ENCODE assay signal across 27 cellular contexts in genomic region chr12:117967043-117967442, GRCh38. TPM values are rescaled to one million over a fixed set of nuclear protein-coding genes. Genes with fewer than 3 reads are reported as not detected.
DNase-seq lines count a peak whose midpoint lies in the region; ATAC-seq and TF ChIP-seq lines count a peak whose summit lies in the region.
"Had no signal": no experiment of that assay in that cellular context is flagged by ENCODE, and none has a peak within 500 bp of the region (broad histone marks: within the 10 kb centered on the region; RNA-seq: fewer than 3 reads in every experiment).

No MANE protein-coding gene starts in this region.

- H3K4me2 ChIP-seq in PC-3 (ENCODE audit: low read length) = peak overlapping the region; percentile 94
- H3K4me2 ChIP-seq in smooth muscle cell = no peak overlapping the region

- TF ChIP-seq CTCF in natural killer cell (IDR thresholded peaks at IDR 0.05) = no peak
- no peak for TF ChIP-seq CTCF in PC-3 (conservative IDR thresholded peaks at IDR 0.05; ENCODE audit: low read depth, low read length)
- TF ChIP-seq CTCF in smooth muscle cell (IDR thresholded peaks at IDR 0.05; ENCODE audit: borderline replicate concordance, insufficient read depth, poor library complexity, severe bottlenecking) = no peak
- TF ChIP-seq CTCF in testis (IDR thresholded peaks at IDR 0.05) = no peak

- H3K36me3 ChIP-seq in PC-3 (ENCODE audit: low read depth, low read length) = no peaks in the 10 kb centered on the region
- H3K36me3 ChIP-seq in iPS-18a (ENCODE audit: control insufficient read depth, low read depth, low read length) = no peaks in the 10 kb centered on the region
- no peaks in the 10 kb centered on the region for H3K36me3 ChIP-seq in smooth muscle cell (ENCODE audit: low read depth)
- no peaks in the 10 kb centered on the region for H3K36me3 ChIP-seq in testis (ENCODE audit: low read depth, missing control alignments)
- H3K36me3 ChIP-seq: heart left ventricle, ovary had no signal

- H3K27me3 Mint-ChIP-seq in natural killer cell (ENCODE audit: low read depth in 2 of 2) = peaks cover 49 to 54% of the 10 kb centered on the region in 2 donors
- H3K27me3 Mint-ChIP-seq in natural killer cell treated with Interleukin-12 subunit alpha and Interleukin-12 subunit beta and Interleukin-15 and Interleukin-18, amount 100 ng/mL, for 72 hours = peaks cover 46 to 69% of the 10 kb centered on the region in 2 donors

- H3K9me3 ChIP-seq in PC-3 (ENCODE audit: low read length) (peaks cover 4% of the 10 kb centered on the region; the same call in 1 of the 2 replicates), iPS-18a (ENCODE audit: control insufficient read depth, low read depth, low read length) (no peaks in the 10 kb centered on the region), smooth muscle cell (replicated peaks; ENCODE audit: low read depth) (no peaks in the 10 kb centered on the region), testis (no peaks in the 10 kb centered on the region)
- H3K9me3 ChIP-seq: ovary had no signal

- H3K4me3 Mint-ChIP-seq in natural killer cell = peak overlapping the region; percentile 15
- no peak overlapping the region for H3K4me3 Mint-ChIP-seq in natural killer cell treated with Interleukin-12 subunit alpha and Interleukin-12 subunit beta and Interleukin-15 and Interleukin-18, amount 100 ng/mL, for 72 hours
- H3K4me3 Mint-ChIP-seq: activated B cell treated with CpG ODN at 0.5 μM for 24 hours; activated CD8-positive, alpha-beta T cell treated with anti-CD3 and anti-CD28 coated beads for 36 hours; memory B cell had no signal

- H3K27me3 ChIP-seq in PC-3 (ENCODE audit: low read length) = no peaks in the 10 kb centered on the region
- H3K27me3 ChIP-seq in iPS-18a (ENCODE audit: control insufficient read depth, insufficient read depth, low read length) = peaks cover 30% of the 10 kb centered on the region
- H3K27me3 ChIP-seq in smooth muscle cell (ENCODE audit: low read depth) = peaks cover 59% of the 10 kb centered on the region
- no peaks in the 10 kb centered on the region for H3K27me3 ChIP-seq in testis
- H3K27me3 ChIP-seq: ovary had no signal

- BruUV-seq in PC-3 (replicated peaks; lab: Mats Ljungman, UMichigan) = no TSS peak

- H3K4me3 ChIP-seq in PC-3 (ENCODE audit: low read length) = peak overlapping the region; percentile 89; the same call in 1 of the 2 replicates
- H3K4me3 ChIP-seq in iPS-18a (ENCODE audit: low read length) = peak overlapping the region; percentile 80
- no peak overlapping the region for H3K4me3 ChIP-seq in smooth muscle cell
- no peak overlapping the region for H3K4me3 ChIP-seq in testis
- H3K4me3 ChIP-seq: heart left ventricle, ovary had no signal

- H3K9ac ChIP-seq in PC-3 (ENCODE audit: low read length) = no peak overlapping the region
- H3K9ac ChIP-seq in iPS-18a (ENCODE audit: low read length) = no peak overlapping the region
- no peak overlapping the region for H3K9ac ChIP-seq in smooth muscle cell (ENCODE audit: low read depth)

- no peaks in the 10 kb centered on the region for H3K9me3 Mint-ChIP-seq in natural killer cell
- H3K9me3 Mint-ChIP-seq in natural killer cell treated with Interleukin-12 subunit alpha and Interleukin-12 subunit beta and Interleukin-15 and Interleukin-18, amount 100 ng/mL, for 72 hours = peaks cover 1% of the 10 kb centered on the region

- TF ChIP-seq POLR2A in testis (IDR thresholded peaks at IDR 0.05) = no peak

- H2AFZ ChIP-seq in PC-3 (ENCODE audit: low read length) (no peak overlapping the region), smooth muscle cell (ENCODE audit: low read depth) (no peak overlapping the region)

- H3K36me3 Mint-ChIP-seq in natural killer cell = peaks cover 11% of the 10 kb centered on the region
- peaks cover 5% of the 10 kb centered on the region for H3K36me3 Mint-ChIP-seq in natural killer cell treated with Interleukin-12 subunit alpha and Interleukin-12 subunit beta and Interleukin-15 and Interleukin-18, amount 100 ng/mL, for 72 hours

- 70% methylated on average over 4 of the region's 4 CpGs for WGBS in smooth muscle cell (ENCODE audit: low lambda C conversion rate)
- 26 to 34% methylated on average over 4 of the region's 4 CpGs for WGBS in testis, 2 donors

- ATAC-seq in natural killer cell (no peak), PC-3 (no peak), left colon (no peak)
- no peak for ATAC-seq in natural killer cell treated with Interleukin-12 subunit alpha and Interleukin-12 subunit beta and Interleukin-15 and Interleukin-18, amount 100 ng/mL, for 72 hours
- ATAC-seq: activated CD8-positive, alpha-beta T cell treated with anti-CD3 and anti-CD28 coated beads for 36 hours; activated naive CD4-positive, alpha-beta T cell treated with anti-CD3 and anti-CD28 coated beads, Interleukin-2, amount 50 U/mL, for 72 hours; heart left ventricle; left cardiac atrium; right cardiac atrium had no signal

- H3K27ac ChIP-seq in PC-3 (ENCODE audit: low read length) (no peak overlapping the region), iPS-18a (ENCODE audit: low read length) (no peak overlapping the region), smooth muscle cell (ENCODE audit: low read depth) (no peak overlapping the region), testis (no peak overlapping the region)
- H3K27ac ChIP-seq: heart left ventricle, HL-60, ovary had no signal

- H3K4me1 ChIP-seq in PC-3 (ENCODE audit: insufficient read depth, low read length) = peaks cover 24% of the 10 kb centered on the region
- H3K4me1 ChIP-seq in iPS-18a (ENCODE audit: control insufficient read depth, low read depth, low read length) = peaks cover 9% of the 10 kb centered on the region
- H3K4me1 ChIP-seq in smooth muscle cell (ENCODE audit: low read depth) = peaks cover 4% of the 10 kb centered on the region
- no peaks in the 10 kb centered on the region for H3K4me1 ChIP-seq in testis

- CTCF ChIA-PET in PC-3 (lab: Charles Lee) = no interaction called here

- H3K9me2 ChIP-seq in PC-3 (replicated peaks; ENCODE audit: low read length) = no peaks in the 10 kb centered on the region

- POLR2A ChIA-PET in PC-3 (lab: Charles Lee; ENCODE audit: unreplicated experiment) = no interaction called here

- no peak overlapping the region for H3K27ac Mint-ChIP-seq in natural killer cell
- no peak overlapping the region for H3K27ac Mint-ChIP-seq in natural killer cell treated with Interleukin-12 subunit alpha and Interleukin-12 subunit beta and Interleukin-15 and Interleukin-18, amount 100 ng/mL, for 72 hours
- H3K27ac Mint-ChIP-seq: activated B cell treated with CpG ODN at 0.5 μM for 24 hours; activated CD8-positive, alpha-beta T cell treated with anti-CD3 and anti-CD28 coated beads for 36 hours; activated naive CD4-positive, alpha-beta T cell treated with anti-CD3 and anti-CD28 coated beads, Interleukin-2, amount 50 U/mL, for 72 hours; CD14-positive monocyte; memory B cell had no signal

- H4K20me1 ChIP-seq in PC-3 (ENCODE audit: low read length) = no peaks in the 10 kb centered on the region
- H4K20me1 ChIP-seq in smooth muscle cell (ENCODE audit: low read depth) = no peaks in the 10 kb centered on the region

- no peak for DNase-seq in natural killer cell
- no peak for DNase-seq in natural killer cell treated with Interleukin-12 subunit alpha and Interleukin-12 subunit beta and Interleukin-15 and Interleukin-18, amount 100 ng/mL, for 72 hours (ENCODE audit: low spot score)
- DNase-seq in PC-3 = no peak
- no peak for DNase-seq in left colon
- DNase-seq in smooth muscle cell (lab: John Stamatoyannopoulos, UW; ENCODE audit: unreplicated experiment) = no peak
- no peak for DNase-seq in testis
- DNase-seq: activated B cell treated with CpG ODN at 0.5 μM for 24 hours; activated CD8-positive, alpha-beta T cell treated with anti-CD3 and anti-CD28 coated beads for 36 hours; erythroblast; HCEC 1CT; heart left ventricle; left cardiac atrium; NCI-H1694; NCI-H82; OCI-M1; ovary; right cardiac atrium; SHP77 treated with DMSO at 0.1 percent for 48 hours; stimulated activated CD4-positive, alpha-beta T cell treated with anti-CD3 and anti-CD28 coated beads, Interleukin-12 subunit alpha, Interleukin-12 subunit beta, amount 100 ng/mL, for 4 hours; stimulated activated CD4-positive, alpha-beta T cell treated with anti-CD3 and anti-CD28 coated beads, Interleukin-4, amount 100 ng/mL, for 24 hours; stimulated activated naive CD4-positive, alpha-beta T cell had no signal

- H3F3A ChIP-seq in PC-3 (ENCODE audit: low read length, unreplicated experiment) = no peaks in the 10 kb centered on the region
- H3F3A ChIP-seq in smooth muscle cell (ENCODE audit: low read depth) = no peaks in the 10 kb centered on the region

- intact Hi-C loops in natural killer cell (cut with micrococcal nuclease) (no loop called here), PC-3 (cut with micrococcal nuclease) (loop anchor here (5.0 kb wide), 2 partner anchors 65 to 110 kb away; no protein-coding TSS in a partner anchor), left colon (cut with DNase I, micrococcal nuclease) (no loop called here), testis (cut with DNase I; ENCODE audit: low total_unique reads) (no loop called here)

- 0 out of 2 replicates have a peak, but pooled peaks cover 9% of the 10 kb centered on the region for H3K79me2 ChIP-seq in PC-3 (ENCODE audit: low read length)
- no peaks in the 10 kb centered on the region for H3K79me2 ChIP-seq in smooth muscle cell (ENCODE audit: low read depth)

- H3K4me1 Mint-ChIP-seq in natural killer cell = no peaks in the 10 kb centered on the region
- peaks cover 0 to 3% of the 10 kb centered on the region in 2 donors for H3K4me1 Mint-ChIP-seq in natural killer cell treated with Interleukin-12 subunit alpha and Interleukin-12 subunit beta and Interleukin-15 and Interleukin-18, amount 100 ng/mL, for 72 hours (ENCODE audit: low read depth in 2 of 2)

RNA-seq across cellular contexts. Expression of gene KSR2, which starts 1.7 kb away (rescaled TPM):
- total RNA-seq in natural killer cell = not detected
- total RNA-seq in natural killer cell treated with Interleukin-12 subunit alpha and Interleukin-12 subunit beta and Interleukin-15 and Interleukin-18, amount 100 ng/mL, for 72 hours = not detected
- total RNA-seq in PC-3 (2014; rRNA removed) = 0.80 and 2.8 TPM in 2 replicates
- total RNA-seq in left colon = 1 to 10 TPM; 1.1 to 1.6 TPM
- 0.04 TPM in 2 replicates for total RNA-seq in smooth muscle cell
- polyA plus RNA-seq in smooth muscle cell = not detected in 2 replicates
- 1 to 10 TPM; 2.4 TPM for total RNA-seq in testis
- 3.8 TPM for polyA plus RNA-seq in testis (ENCODE audit: insufficient read depth, low read depth, low replicate concordance)
- total RNA-seq: activated B cell treated with CpG ODN at 0.5 μM for 24 hours, fibroblast of villous mesenchyme had no signal
- polyA plus RNA-seq: CD14-positive monocyte, ovary had no signal

RNA-seq across cellular contexts. Expression of gene RFC5, which starts 49.5 kb away (rescaled TPM):
- total RNA-seq in natural killer cell (10 to 100 TPM; 11.9 to 19.6 (median 15.8) TPM), PC-3 (2014; rRNA removed) (86.4 and 100 TPM in 2 replicates), left colon (1 to 10 TPM; 8.1 to 8.5 TPM), smooth muscle cell (15.2 and 27.1 TPM in 2 replicates), testis (10 to 100 TPM; 20.9 to 23.0 TPM)
- total RNA-seq in natural killer cell treated with Interleukin-12 subunit alpha and Interleukin-12 subunit beta and Interleukin-15 and Interleukin-18, amount 100 ng/mL, for 72 hours = 10 to 100 TPM; 34.8 to 62.4 TPM
- polyA plus RNA-seq in smooth muscle cell (16.4 and 17.4 TPM in 2 replicates), testis (ENCODE audit: insufficient read depth, low read depth, low replicate concordance) (20.0 TPM)

Comparison
In these comparisons a context has a peak if more than half of its experiments do, and no peak if none do; other contexts are left out.
1. H3K4me3 ChIP-seq: peak in PC-3 (single experiment) and iPS-18a (single experiment); none in smooth muscle cell (single experiment) and testis (0 of 2).